Comparison of ENCODE assay signal across 26 cellular contexts in the genomic region with DNA sequence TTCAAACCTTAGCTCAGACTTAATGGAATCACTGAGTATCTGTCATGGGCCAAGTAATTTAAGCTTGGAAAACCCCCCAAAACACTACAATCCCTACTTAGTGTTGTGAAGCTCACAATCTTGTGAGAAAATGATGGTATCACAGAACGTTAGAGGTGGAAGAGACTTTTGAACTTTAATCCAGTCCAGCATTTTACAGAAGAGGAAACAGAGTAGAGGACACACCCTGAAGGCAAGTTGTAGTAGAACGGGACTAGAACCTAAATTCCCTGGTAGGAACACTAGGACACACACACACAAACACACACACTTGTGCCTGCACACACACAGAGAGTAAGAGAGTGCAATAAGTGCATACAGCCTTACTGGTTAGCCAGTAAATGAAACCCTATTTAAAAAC. TPM values are rescaled to one million over a fixed set of nuclear protein-coding genes. Genes with fewer than 3 reads are reported as not detected.
DNase-seq lines count a peak whose midpoint lies in the region; ATAC-seq, FAIRE-seq and TF ChIP-seq lines count a peak whose summit lies in the region.
"Had no signal": no experiment of that assay in that cellular context is flagged by ENCODE, and none has a peak within 500 bp of the region (broad histone marks: within the 10 kb centered on the region; RNA-seq: fewer than 3 reads in every experiment).

No MANE protein-coding gene starts in this region.

- H3K27me3 ChIP-seq in pancreas, result no peaks in the 10 kb centered on the region
- H3K27me3 ChIP-seq: BE2C, BLaER1 had no signal

- WGBS in pancreas, 2 donors, result 52 to 74% methylated on average over 2 of the region's 2 CpGs

- peaks cover 4% of the 10 kb centered on the region for H3K4me1 Mint-ChIP-seq in nephron progenitor cell
- no peaks in the 10 kb centered on the region for H3K4me1 Mint-ChIP-seq in activated naive CD4-positive, alpha-beta T cell treated with anti-CD3 and anti-CD28 coated beads, Interleukin-2, amount 10 ng/mL, durations not matched to agents 7 days and 5 days
- H3K4me1 Mint-ChIP-seq: CD14-positive monocyte; CD4-positive, alpha-beta memory T cell; CD4-positive, CD25-positive, alpha-beta regulatory T cell; CD8-positive, alpha-beta memory T cell had no signal

- intact Hi-C loops in left colon (cut with DNase I, micrococcal nuclease) (no loop called here), pancreas (cut with DNase I) (no loop called here)

- H3K27ac Mint-ChIP-seq in nephron progenitor cell, result peak overlapping the region; percentile 31
- H3K27ac Mint-ChIP-seq in activated naive CD4-positive, alpha-beta T cell treated with anti-CD3 and anti-CD28 coated beads, Interleukin-2, amount 10 ng/mL, durations not matched to agents 7 days and 5 days, result no peak overlapping the region
- H3K27ac Mint-ChIP-seq: CD14-positive monocyte; CD4-positive, alpha-beta memory T cell; CD4-positive, CD25-positive, alpha-beta regulatory T cell; CD8-positive, alpha-beta memory T cell had no signal

- CTCF ChIA-PET in activated naive CD4-positive, alpha-beta T cell treated with anti-CD3 and anti-CD28 coated beads, Interleukin-2, amount 10 ng/mL, durations not matched to agents 7 days and 5 days (lab: Charles Lee), result no interaction called here

- H3K9me3 Mint-ChIP-seq in nephron progenitor cell, result peaks cover 18% of the 10 kb centered on the region
- peaks cover 6% of the 10 kb centered on the region for H3K9me3 Mint-ChIP-seq in activated naive CD4-positive, alpha-beta T cell treated with anti-CD3 and anti-CD28 coated beads, Interleukin-2, amount 10 ng/mL, durations not matched to agents 7 days and 5 days
- H3K9me3 Mint-ChIP-seq: CD8-positive, alpha-beta memory T cell had no signal

- H3K4me3 ChIP-seq in pancreas, result no peak overlapping the region
- H3K4me3 ChIP-seq: BLaER1, GM12878 had no signal

- H3K36me3 ChIP-seq in pancreas, result no peaks in the 10 kb centered on the region
- H3K36me3 ChIP-seq: BE2C, BLaER1 had no signal

- ATAC-seq in left colon (peak; percentile 69), pancreas (no peak)
- ATAC-seq: GM12878 had no signal

- no peaks in the 10 kb centered on the region for H3K4me1 ChIP-seq in pancreas
- H3K4me1 ChIP-seq: BE2C, BLaER1 had no signal

- no peaks in the 10 kb centered on the region for H3K36me3 Mint-ChIP-seq in nephron progenitor cell (ENCODE audit: low read depth)
- no peaks in the 10 kb centered on the region for H3K36me3 Mint-ChIP-seq in activated naive CD4-positive, alpha-beta T cell treated with anti-CD3 and anti-CD28 coated beads, Interleukin-2, amount 10 ng/mL, durations not matched to agents 7 days and 5 days
- H3K36me3 Mint-ChIP-seq: CD14-positive monocyte; CD4-positive, alpha-beta memory T cell; CD4-positive, CD25-positive, alpha-beta regulatory T cell; CD8-positive, alpha-beta memory T cell had no signal

- no peak overlapping the region for H3K27ac ChIP-seq in pancreas
- H3K27ac ChIP-seq: BLaER1 had no signal

- no peaks in the 10 kb centered on the region for H3K9me3 ChIP-seq in pancreas
- H3K9me3 ChIP-seq: BE2C had no signal

- TF ChIP-seq CTCF in nephron progenitor cell (IDR thresholded peaks at IDR 0.05) (no peak), pancreas (IDR thresholded peaks at IDR 0.05) (no peak)

- H3K27me3 Mint-ChIP-seq in nephron progenitor cell (ENCODE audit: low read depth, poor library complexity), result peaks cover 13% of the 10 kb centered on the region
- no peaks in the 10 kb centered on the region for H3K27me3 Mint-ChIP-seq in activated naive CD4-positive, alpha-beta T cell treated with anti-CD3 and anti-CD28 coated beads, Interleukin-2, amount 10 ng/mL, durations not matched to agents 7 days and 5 days
- H3K27me3 Mint-ChIP-seq: CD4-positive, CD25-positive, alpha-beta regulatory T cell had no signal

- no peak overlapping the region for H3K4me3 Mint-ChIP-seq in nephron progenitor cell
- no peak overlapping the region for H3K4me3 Mint-ChIP-seq in activated naive CD4-positive, alpha-beta T cell treated with anti-CD3 and anti-CD28 coated beads, Interleukin-2, amount 10 ng/mL, durations not matched to agents 7 days and 5 days
- H3K4me3 Mint-ChIP-seq: CD14-positive monocyte; CD4-positive, alpha-beta memory T cell; CD4-positive, CD25-positive, alpha-beta regulatory T cell; CD8-positive, alpha-beta memory T cell had no signal

- no peak for DNase-seq in left colon
- no peak for DNase-seq in nephron progenitor cell
- no peak for DNase-seq in kidney tubule cell (ENCODE audit: low spot score)
- DNase-seq in pancreas, result no peak
- DNase-seq in activated naive CD4-positive, alpha-beta T cell treated with anti-CD3 and anti-CD28 coated beads, Interleukin-2, amount 10 ng/mL, durations not matched to agents 7 days and 5 days, result no peak
- DNase-seq: 8988T; ACHN; BE2C; C1 segment of cervical spinal cord; CD4-positive, alpha-beta memory T cell; CD4-positive, CD25-positive, alpha-beta regulatory T cell; CD8-positive, alpha-beta memory T cell; COR-L47; DMS 273 treated with DMSO at 0.1 percent for 48 hours; DMS153; DMS53; DMS79; DND-41; EL; GDM1 had no signal

- no peak for FAIRE-seq in pancreas (lab: Jason Lieb, UNC)
- FAIRE-seq: A204.1, GM12878, GM12892, GM18507 had no signal

RNA-seq across cellular contexts. Expression of a gene that starts 50.2 kb away (rescaled TPM):
- 1 to 10 TPM; 3.4 to 7.1 TPM for total RNA-seq in left colon
- total RNA-seq in pancreas, result 1 to 10 TPM; 2.7 to 4.0 (median 3.2) TPM
- 1 to 10 TPM; 3.9 to 4.0 TPM for polyA plus RNA-seq in pancreas
- total RNA-seq: CD4-positive, alpha-beta memory T cell; CD4-positive, CD25-positive, alpha-beta regulatory T cell; CD8-positive, alpha-beta memory T cell had no signal
- polyA plus RNA-seq: CD14-positive monocyte; CD4-positive, alpha-beta memory T cell; CD4-positive, CD25-positive, alpha-beta regulatory T cell had no signal
